27 cellular contexts compared by ENCODE assay signal in the genomic region with DNA sequence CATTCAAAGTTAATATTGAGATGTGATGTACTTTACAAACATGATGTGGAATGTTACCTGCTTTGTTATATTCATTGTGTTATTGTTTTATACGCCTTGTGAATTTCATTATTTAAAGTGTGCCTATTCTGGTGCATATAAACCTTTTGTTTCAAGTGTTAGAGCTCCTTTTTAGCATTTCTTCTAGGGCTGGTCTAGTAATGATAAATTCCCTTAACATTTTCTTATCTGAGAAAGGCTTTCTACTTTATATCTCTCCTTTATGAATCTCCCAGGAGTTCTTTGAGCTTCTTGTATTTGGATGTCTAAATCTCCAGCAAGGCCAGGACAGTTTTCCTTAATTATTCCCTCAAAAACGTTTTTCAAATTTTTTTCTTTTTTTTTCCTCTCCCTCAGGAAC.
"Had no signal": no experiment of that assay in that cellular context is flagged by ENCODE, and none has a peak within 500 bp of the region (broad histone marks: within the 10 kb centered on the region; RNA-seq: fewer than 3 reads in every experiment).

No MANE protein-coding gene starts in this region.

- FAIRE-seq: urothelium cell line had no signal

- H3K4me1 ChIP-seq: stomach, suprapubic skin, testis, thyroid gland, tibial artery, tibial nerve, transverse colon, upper lobe of left lung, upper lobe of right lung, uterus, vagina had no signal

- DNase-seq: stimulated activated CD4-positive, alpha-beta T cell treated with anti-CD3 and anti-CD28 coated beads, Interleukin-2, amount 100 ng/mL, for 48 hours; stimulated activated CD4-positive, alpha-beta T cell treated with anti-CD3 and anti-CD28 coated beads, Interleukin-4, amount 100 ng/mL, for 1 hour; stimulated activated CD4-positive, alpha-beta T cell treated with anti-CD3 and anti-CD28 coated beads, Interleukin-4, amount 100 ng/mL, for 24 hours; stimulated activated CD4-positive, alpha-beta T cell treated with anti-CD3 and anti-CD28 coated beads, Interleukin-4, amount 100 ng/mL, for 4 hours; stimulated activated CD8-positive, alpha-beta memory T cell treated with anti-CD3 and anti-CD28 coated beads, Interleukin-4, amount 100 ng/mL, for 48 hours; stimulated activated naive B cell treated with anti-CD40 and anti-IgM and Interleukin-4, amounts not matched to agents 10 μg/mL and 1 μg/mL and 100 μg/mL, for 72 hours; stimulated activated naive CD4-positive, alpha-beta T cell; stimulated activated naive CD4-positive, alpha-beta T cell treated with Interleukin-2 at 50 U/mL for 16 hours; stimulated activated naive CD8-positive, alpha-beta T cell treated with anti-CD3 and anti-CD28 coated beads, Interleukin-15, amount 100 ng/mL, for 72 hours; stimulated activated naive CD8-positive, alpha-beta T cell treated with anti-CD3 and anti-CD28 coated beads, Interleukin-15, Interleukin-2, amounts not matched to agents 100 U/mL and 50 U/mL, for 24 hours; stomach; substantia nigra; testis; thyroid gland; tibial artery; transverse colon; trophoblast cell; upper lobe of left lung; upper lobe of right lung; uterus had no signal

- H3K9me3 ChIP-seq: testis, thyroid gland, vagina had no signal

- H3K4me3 ChIP-seq: stomach, suprapubic skin, testis, thoracic aorta, thyroid gland, tibial artery, tibial nerve, transverse colon, upper lobe of left lung, upper lobe of right lung, uterus, vagina had no signal

- H3K27ac ChIP-seq: stomach, suprapubic skin, testis, thoracic aorta, thyroid gland, tibial artery, tibial nerve, transverse colon, upper lobe of left lung, upper lobe of right lung, uterus, vagina had no signal

- H3K27me3 ChIP-seq: stomach, suprapubic skin, testis, thyroid gland, tibial artery, tibial nerve, transverse colon, upper lobe of left lung, upper lobe of right lung, uterus, vagina had no signal

- ATAC-seq: stimulated activated effector memory CD8-positive, alpha-beta T cell treated with anti-CD3 and anti-CD28 coated beads, Interleukin-12 subunit alpha, Interleukin-12 subunit beta, amount 100 ng/mL, for 72 hours; stimulated activated memory B cell treated with anti-CD40 and anti-IgM and Interleukin-4, amounts not matched to agents 10 μg/mL and 1 μg/mL and 100 μg/mL, for 72 hours; stimulated activated naive B cell treated with anti-CD40 and anti-IgM and Interleukin-4, amounts not matched to agents 10 μg/mL and 1 μg/mL and 100 μg/mL, for 72 hours; stimulated activated naive CD8-positive, alpha-beta T cell treated with anti-CD3 and anti-CD28 coated beads, Interleukin-15, amount 100 ng/mL, for 72 hours; stimulated activated naive CD8-positive, alpha-beta T cell treated with anti-CD3 and anti-CD28 coated beads, Interleukin-15, Interleukin-2, amounts not matched to agents 100 U/mL and 50 U/mL, for 24 hours; upper lobe of right lung had no signal

- H3K36me3 ChIP-seq: stomach, suprapubic skin, thoracic aorta, thyroid gland, tibial artery, tibial nerve, transverse colon, upper lobe of left lung, upper lobe of right lung, uterus, vagina had no signal
